Comparison of ENCODE assay signal across 32 cellular contexts in genomic region chr5:93868851-93869250, GRCh38.
DNase-seq lines count a peak whose midpoint lies in the region; ATAC-seq, FAIRE-seq and TF ChIP-seq lines count a peak whose summit lies in the region.
"Had no signal": no experiment of that assay in that cellular context is flagged by ENCODE, and none has a peak within 500 bp of the region (broad histone marks: within the 10 kb centered on the region; RNA-seq: fewer than 3 reads in every experiment).

No MANE protein-coding gene starts in this region.

- no peak overlapping the region for H4K8ac ChIP-seq in IMR-90 (ENCODE audit: low read depth in 2 of 2, low read length in 2 of 2)

- DNase-seq in AG04450 (ENCODE audit: low read depth, low spot score): peak; percentile 20
- peak; percentile 70 for DNase-seq in IMR-90
- DNase-seq in osteoblast (ENCODE audit: insufficient read length, low spot score, missing footprints): peak; percentile 38
- no peak for DNase-seq in GM19239 (ENCODE audit: insufficient read length, low spot score)
- no peak for DNase-seq in cerebellar nuclear complex (lab: John Stamatoyannopoulos, UW)
- DNase-seq: 8988T; ACHN; AML-193; BE2C; C1 segment of cervical spinal cord; Caco-2; Calu3; CD4-positive, alpha-beta memory T cell; CD4-positive, alpha-beta T cell; CD4-positive, CD25-positive, alpha-beta regulatory T cell; CD8-positive, alpha-beta memory T cell; CD8-positive, alpha-beta T cell; COR-L47; DMS 273 treated with DMSO at 0.1 percent for 48 hours; DMS153; DMS79; DMS79 treated with DMSO at 0.1 percent for 48 hours; DND-41; EL had no signal

- no peak overlapping the region for H3K56ac ChIP-seq in IMR-90 (ENCODE audit: extremely low read depth, insufficient read depth, low read length)

- POLR2A ChIA-PET in AG04450 (lab: Yijun Ruan, JAX): no interaction called here
- POLR2A ChIA-PET in IMR-90 (lab: Charles Lee; ENCODE audit: unreplicated experiment): interaction anchor here (0.5 kb wide), 1 partner anchor 282 kb away, joined by 19 read pairs; no protein-coding TSS in a partner anchor

- no peaks in the 10 kb centered on the region for H3K9me3 ChIP-seq in AG04450 (ENCODE audit: control insufficient read depth, insufficient read depth, low read length)
- no peaks in the 10 kb centered on the region for H3K9me3 ChIP-seq in IMR-90 (ENCODE audit: control insufficient read depth, insufficient read depth, low read length)
- no peaks in the 10 kb centered on the region for H3K9me3 ChIP-seq in osteoblast (ENCODE audit: low read depth, low read length)
- H3K9me3 ChIP-seq: A549; BE2C; BLaER1; BLaER1 treated with 17β-estradiol and CSF1 and Interleukin-3, amounts not matched to agents 10 nM and 100 nM; Caco-2 had no signal

- no peak overlapping the region for H2AFZ ChIP-seq in IMR-90 (replicated peaks; ENCODE audit: low read length, poor library complexity)
- H2AFZ ChIP-seq in osteoblast (ENCODE audit: low read length): no peak overlapping the region

- H3K4ac ChIP-seq in IMR-90 (ENCODE audit: low read depth, low read length): no peak overlapping the region

- in situ Hi-C loops in IMR-90 (cut with MboI; ENCODE audit: low sequenced_read_pairs): no loop called here

- 0 out of 4 replicates have a peak, but pooled peaks cover 0 to 3% of the 10 kb centered on the region in 2 experiments for H3K79me1 ChIP-seq in IMR-90 (ENCODE audit: low read depth in 1 of 2, low read length in 2 of 2)

- no peak for TF ChIP-seq RAD21 in IMR-90 (IDR thresholded peaks at IDR 0.05; ENCODE audit: low read length)

- H3K36me3 ChIP-seq in IMR-90 (ENCODE audit: control insufficient read depth, insufficient read depth, low read length): no peaks in the 10 kb centered on the region
- no peaks in the 10 kb centered on the region for H3K36me3 ChIP-seq in osteoblast (ENCODE audit: insufficient read depth, low read length)
- H3K36me3 ChIP-seq: BE2C had no signal

- no peak overlapping the region for H3K18ac ChIP-seq in IMR-90 (ENCODE audit: low read depth, low read length)

- H3K4me1 ChIP-seq in IMR-90 (ENCODE audit: control insufficient read depth, insufficient read depth, low read length) (no peaks in the 10 kb centered on the region), osteoblast (ENCODE audit: insufficient read depth, low read length) (peaks cover under 1% of the 10 kb centered on the region)
- H3K4me1 ChIP-seq: BE2C; BLaER1; BLaER1 treated with 17β-estradiol and CSF1 and Interleukin-3, amounts not matched to agents 10 nM and 100 nM; Caco-2 had no signal

- H2BK120ac ChIP-seq in IMR-90 (ENCODE audit: low read depth, low read length): no peak overlapping the region

- H2BK5ac ChIP-seq in IMR-90 (ENCODE audit: low read depth, low read length, poor library complexity, severe bottlenecking): no peak overlapping the region

- H2BK15ac ChIP-seq in IMR-90 (ENCODE audit: low read depth, low read length): no peak overlapping the region

- H3K27ac ChIP-seq in AG04450 (ENCODE audit: low read depth, low read length) (no peak overlapping the region), IMR-90 (ENCODE audit: insufficient read depth, low read length) (no peak overlapping the region), osteoblast (ENCODE audit: low read depth, low read length) (no peak overlapping the region)
- H3K27ac ChIP-seq: 22Rv1; A549; BLaER1; BLaER1 treated with 17β-estradiol and CSF1 and Interleukin-3, amounts not matched to agents 10 nM and 100 nM; C4-2B had no signal

- intact Hi-C loops in IMR-90 (cut with micrococcal nuclease): no loop called here

- no peak overlapping the region for H3K23ac ChIP-seq in IMR-90 (ENCODE audit: low read depth, low read length)

- no peak for TF ChIP-seq POLR2A in IMR-90 (IDR thresholded peaks at IDR 0.05; ENCODE audit: low read depth, low read length)

- no peak overlapping the region for H4K91ac ChIP-seq in IMR-90 (ENCODE audit: insufficient read depth, low read depth, low read length)

- CTCF ChIA-PET in AG04450 (lab: Charles Lee): no interaction called here
- CTCF ChIA-PET in IMR-90 (lab: Yijun Ruan, JAX): no interaction called here

- H3K4me2 ChIP-seq in IMR-90 (ENCODE audit: low read depth, low read length) (no peak overlapping the region), osteoblast (ENCODE audit: insufficient read depth, low read length) (no peak overlapping the region)
- H3K4me2 ChIP-seq: A549; BLaER1; BLaER1 treated with 17β-estradiol and CSF1 and Interleukin-3, amounts not matched to agents 10 nM and 100 nM had no signal

- peak; percentile 35 for ATAC-seq in IMR-90 (ENCODE audit: low read depth)
- no peak for ATAC-seq in GM18519 (IDR thresholded peaks at IDR 0.05; ENCODE audit: low FRiP score, unreplicated experiment)
- ATAC-seq: A549; CD8-positive, alpha-beta T cell had no signal

- no peak overlapping the region for H2AK9ac ChIP-seq in IMR-90 (replicated peaks; ENCODE audit: low read depth, low read length, poor library complexity)

- no peaks in the 10 kb centered on the region; the same call in 1 of the 2 replicates for H3K9me1 ChIP-seq in IMR-90 (ENCODE audit: insufficient read depth, low read length)

- dilution Hi-C loops in IMR-90 (cut with HindIII; ENCODE audit: low sequenced_read_pairs, unreplicated experiment): no loop called here

- no peak overlapping the region for H3K14ac ChIP-seq in IMR-90 (replicated peaks; ENCODE audit: low read depth, low read length)

- H4K20me1 ChIP-seq in IMR-90 (ENCODE audit: insufficient read depth, low read length) (no peaks in the 10 kb centered on the region; the same call in 1 of the 2 replicates), osteoblast (ENCODE audit: insufficient read depth, low read length) (no peaks in the 10 kb centered on the region)
- H4K20me1 ChIP-seq: BLaER1; BLaER1 treated with 17β-estradiol and CSF1 and Interleukin-3, amounts not matched to agents 10 nM and 100 nM had no signal

- no peaks in the 10 kb centered on the region for H3K27me3 ChIP-seq in AG04450 (ENCODE audit: control insufficient read depth, insufficient read depth, low read length)
- no peaks in the 10 kb centered on the region for H3K27me3 ChIP-seq in IMR-90 (ENCODE audit: control insufficient read depth, insufficient read depth, low read length)
- H3K27me3 ChIP-seq in osteoblast (ENCODE audit: insufficient read depth, low read length): no peaks in the 10 kb centered on the region
- H3K27me3 ChIP-seq: BE2C; BLaER1; BLaER1 treated with 17β-estradiol and CSF1 and Interleukin-3, amounts not matched to agents 10 nM and 100 nM had no signal

- H3K9ac ChIP-seq in IMR-90 (ENCODE audit: low read depth, low read length): no peak overlapping the region
- H3K9ac ChIP-seq: BLaER1; BLaER1 treated with 17β-estradiol and CSF1 and Interleukin-3, amounts not matched to agents 10 nM and 100 nM had no signal

- no peak overlapping the region for H4K5ac ChIP-seq in IMR-90 (ENCODE audit: low read depth, low read length)

- no TSS peak for BruUV-seq in IMR-90 (replicated peaks; lab: Mats Ljungman, UMichigan)

- no peak overlapping the region for H3K4me3 ChIP-seq in AG04450 (ENCODE audit: low read depth, low read length)
- H3K4me3 ChIP-seq in IMR-90 (ENCODE audit: insufficient read depth, low read depth, low read length): no peak overlapping the region
- no peak overlapping the region for H3K4me3 ChIP-seq in osteoblast (ENCODE audit: insufficient read depth, low read length)
- H3K4me3 ChIP-seq: A549; BLaER1; BLaER1 treated with 17β-estradiol and CSF1 and Interleukin-3, amounts not matched to agents 10 nM and 100 nM had no signal

- no peak overlapping the region for H2AK5ac ChIP-seq in IMR-90 (ENCODE audit: low read depth, low read length)

- FAIRE-seq in GM19239 (lab: Jason Lieb, UNC): no peak
- FAIRE-seq: A204.1, A549, D721Med had no signal

- no peak overlapping the region for H2BK20ac ChIP-seq in IMR-90 (ENCODE audit: low read depth, low read length)

- no peaks in the 10 kb centered on the region for H3K79me2 ChIP-seq in osteoblast (ENCODE audit: insufficient read depth, low read length)

- TF ChIP-seq CTCF in AG04450 (IDR thresholded peaks at IDR 0.05; ENCODE audit: low read depth, low read length): no peak
- no peak for TF ChIP-seq CTCF in IMR-90 (conservative IDR thresholded peaks at IDR 0.05; ENCODE audit: low read depth, low read length)
- TF ChIP-seq CTCF in osteoblast (IDR thresholded peaks at IDR 0.05; ENCODE audit: extremely low read depth, low read depth, low read length): no peak

- WGBS in IMR-90 (ENCODE audit: extremely low coverage in 2 of 2, insufficient read length in 1 of 2), 2 experiments: no CpG with 5 or more reads among the region's 6 CpGs

TF ChIP-seq in IMR-90, 13 proteins besides CTCF, POLR2A, EP300 and RAD21:
- TF ChIP-seq BHLHE40 (IDR thresholded peaks at IDR 0.05; ENCODE audit: low read depth, low read length) (peak; percentile 31; the same call in 1 of the 2 replicates), FOS (IDR thresholded peaks at IDR 0.05; ENCODE audit: low read depth, low read length) (no peak)

Comparison
In these comparisons a context has a peak if more than half of its experiments do, and no peak if none do; other contexts are left out.
1. DNase-seq: peak in AG04450 (single experiment), IMR-90 (single experiment) and osteoblast (single experiment); none in GM19239 (single experiment) and cerebellar nuclear complex (0 of 2).